Comparison of ENCODE assay signal across 8 cellular contexts in the genomic region with DNA sequence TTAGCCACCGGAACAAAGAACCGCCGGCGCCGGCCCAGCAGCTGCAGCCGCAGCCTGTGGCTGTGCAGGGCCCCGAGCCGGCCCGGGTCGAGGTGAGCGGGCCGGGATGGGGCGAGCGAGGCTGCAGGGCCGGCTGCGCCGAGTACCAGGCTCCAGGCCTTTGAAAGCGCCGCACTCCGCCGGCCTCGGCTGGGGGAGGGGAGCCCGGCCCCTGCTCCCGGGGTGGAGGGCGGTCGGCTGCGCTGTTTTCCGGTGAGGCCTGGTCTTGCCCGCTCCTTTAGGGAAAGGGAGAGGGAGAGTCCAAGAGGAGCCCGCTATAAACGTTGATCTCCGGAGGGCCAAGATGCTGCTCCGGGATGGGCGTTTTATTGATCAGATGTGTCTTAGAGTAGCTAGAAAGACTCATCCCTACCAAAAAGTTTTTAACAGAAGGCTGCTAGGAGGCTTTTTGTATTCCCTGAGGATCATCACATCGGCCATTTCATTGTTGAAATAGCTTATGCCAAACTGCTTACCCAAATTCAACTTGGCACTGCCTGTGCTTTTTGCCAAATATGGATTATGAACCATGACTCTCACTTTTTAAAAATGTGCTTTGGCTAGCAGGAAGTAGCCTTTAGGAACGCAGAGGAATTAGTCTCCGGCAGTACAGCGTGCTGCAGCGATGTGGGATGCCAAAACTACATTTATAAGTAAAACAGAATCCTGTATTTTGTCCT. TPM values are rescaled to one million over a fixed set of nuclear protein-coding genes. Genes with fewer than 3 reads are reported as not detected.
A peak's percentile ranks its signal among the peaks of the same experiment; 100 is the strongest.
DNase-seq lines count a peak whose midpoint lies in the region; ATAC-seq and TF ChIP-seq lines count a peak whose summit lies in the region.

No MANE protein-coding gene starts in this region.

- H3K4me1 Mint-ChIP-seq in CD8-positive, alpha-beta T cell (ENCODE audit: low read depth): peaks cover 46% of the 10 kb centered on the region
- H3K4me1 Mint-ChIP-seq in T-cell: peaks cover 46 to 52% (median 50%) of the 10 kb centered on the region in 3 donors

- H3K27me3 ChIP-seq in CD8-positive, alpha-beta T cell (ENCODE audit: insufficient read depth, low read length): no peaks in the 10 kb centered on the region
- H3K27me3 ChIP-seq in body of pancreas (no peaks in the 10 kb centered on the region), iPS-18a (ENCODE audit: control insufficient read depth, insufficient read depth, low read length) (no peaks in the 10 kb centered on the region), skeletal muscle satellite cell (ENCODE audit: control insufficient read depth, insufficient read depth, low read length) (no peaks in the 10 kb centered on the region)

- POLR2A ChIA-PET in CD8-positive, alpha-beta T cell (lab: Charles Lee): interaction anchor here (0.7 kb wide), 1 partner anchor 13 kb away, joined by 3 read pairs; no protein-coding TSS in a partner anchor
- POLR2A ChIA-PET in T-cell (lab: Charles Lee): interaction anchor here (0.6 to 0.9 kb wide), 2 partner anchors 9 to 169 kb away, joined by 3 read pairs; no protein-coding TSS in a partner anchor

- peaks cover 36% of the 10 kb centered on the region for H3K4me1 ChIP-seq in CD8-positive, alpha-beta T cell (ENCODE audit: insufficient read depth, low read length)
- H3K4me1 ChIP-seq in body of pancreas: peaks cover 34% of the 10 kb centered on the region
- peaks cover 20% of the 10 kb centered on the region for H3K4me1 ChIP-seq in iPS-18a (ENCODE audit: control insufficient read depth, low read depth, low read length)
- peaks cover 26% of the 10 kb centered on the region for H3K4me1 ChIP-seq in skeletal muscle satellite cell (ENCODE audit: control insufficient read depth, insufficient read depth, low read length)

- H3K9me3 Mint-ChIP-seq in CD8-positive, alpha-beta T cell: no peaks in the 10 kb centered on the region
- no peaks in the 10 kb centered on the region for H3K9me3 Mint-ChIP-seq in T-cell

- CTCF ChIA-PET in CD8-positive, alpha-beta T cell (lab: Charles Lee): interaction anchor here (1.1 kb wide), 1 partner anchor 51 kb away, joined by 5 read pairs; the partner anchor contains the start of gene SRD5A3
- CTCF ChIA-PET in T-cell (lab: Charles Lee): interaction anchor here (0.7 to 2.2 kb wide), 7 partner anchors 10 to 1511 kb away, joined by 3 to 26 read pairs (median 3); partner anchors contain the start of genes PAICS (in 1 of the 2), PPAT (in 1 of the 2), REST (in 1 of the 2) and SRD5A3 (in 1 of the 2)

- 0 to 1% methylated on average over 18 to 39 of the region's 39 CpGs for WGBS in body of pancreas, 2 donors

- peak overlapping the region; percentile 74 for H3K4me3 ChIP-seq in CD8-positive, alpha-beta T cell (ENCODE audit: low read depth, low read length)
- H3K4me3 ChIP-seq in body of pancreas: peak overlapping the region; percentile 98 to 99
- H3K4me3 ChIP-seq in iPS-18a (ENCODE audit: low read length): peak overlapping the region; percentile 99
- peak overlapping the region; percentile 88 for H3K4me3 ChIP-seq in skeletal muscle satellite cell (ENCODE audit: low read length)

- TF ChIP-seq CTCF in CD8-positive, alpha-beta T cell (IDR thresholded peaks at IDR 0.05): no peak
- no peak for TF ChIP-seq CTCF in body of pancreas (IDR thresholded peaks at IDR 0.05)

- H3K9ac ChIP-seq in iPS-18a (ENCODE audit: low read length): peak overlapping the region; percentile 88
- peak overlapping the region; percentile 100 for H3K9ac ChIP-seq in skeletal muscle satellite cell (ENCODE audit: low read depth, low read length)

- no peaks in the 10 kb centered on the region for H3K9me3 ChIP-seq in CD8-positive, alpha-beta T cell (ENCODE audit: low read length)
- H3K9me3 ChIP-seq in body of pancreas: no peaks in the 10 kb centered on the region
- H3K9me3 ChIP-seq in iPS-18a (ENCODE audit: control insufficient read depth, low read depth, low read length): no peaks in the 10 kb centered on the region
- no peaks in the 10 kb centered on the region for H3K9me3 ChIP-seq in skeletal muscle satellite cell (replicated peaks; ENCODE audit: low read length)

- ATAC-seq in CD8-positive, alpha-beta T cell: peak; percentile 2
- peak; percentile 25 for ATAC-seq in GM19372 (IDR thresholded peaks at IDR 0.05; ENCODE audit: low read depth, unreplicated experiment)
- ATAC-seq in HG03442 (IDR thresholded peaks at IDR 0.05; ENCODE audit: unreplicated experiment): peak; percentile 22
- peak; percentile 4 to 21 (median 16) for ATAC-seq in T-cell (replicated peaks in 1 of 4)
- peak; percentile 43 for ATAC-seq in body of pancreas

- H3K27me3 Mint-ChIP-seq in CD8-positive, alpha-beta T cell (ENCODE audit: low read depth): no peaks in the 10 kb centered on the region
- H3K27me3 Mint-ChIP-seq in T-cell: no peaks in the 10 kb centered on the region

- peak overlapping the region; percentile 79 for H3K27ac Mint-ChIP-seq in CD8-positive, alpha-beta T cell
- H3K27ac Mint-ChIP-seq in T-cell: peak overlapping the region; percentile 72 to 74

- peak overlapping the region; percentile 83 for H3K27ac ChIP-seq in CD8-positive, alpha-beta T cell (ENCODE audit: low read depth, low read length)
- H3K27ac ChIP-seq in body of pancreas (peak overlapping the region; percentile 95 to 100 (median 97)), iPS-18a (ENCODE audit: low read length) (peak overlapping the region; percentile 42)

- peaks cover 20% of the 10 kb centered on the region for H3K36me3 Mint-ChIP-seq in CD8-positive, alpha-beta T cell
- peaks cover 19% of the 10 kb centered on the region for H3K36me3 Mint-ChIP-seq in T-cell

- TF ChIP-seq POLR2A in body of pancreas (IDR thresholded peaks at IDR 0.05): peak in 2 of 3 donors; percentile 28 to 43

- H3K4me2 ChIP-seq in skeletal muscle satellite cell (ENCODE audit: low read length): peak overlapping the region; percentile 99

- H3K4me3 Mint-ChIP-seq in CD8-positive, alpha-beta T cell: peak overlapping the region; percentile 97
- peak overlapping the region; percentile 84 to 96 (median 85) for H3K4me3 Mint-ChIP-seq in T-cell

- peak in 6 of 7 experiments; percentile 5 to 58 (median 18) for DNase-seq in CD8-positive, alpha-beta T cell
- peak in 9 of 34 experiments; percentile 1 to 24 (median 13) for DNase-seq in T-cell
- peak; percentile 47 to 61 (median 52) for DNase-seq in body of pancreas
- DNase-seq in Ammon's horn (ENCODE audit: low spot score): no peak

- intact Hi-C loops in CD8-positive, alpha-beta T cell (cut with DNase I, micrococcal nuclease): loop anchor here (2.0 to 10.0 kb wide), 10 partner anchors 41 to 1584 kb away; partner anchors contain the start of genes CEP135 (in 1 of the 2), CHIC2 (in 1 of the 2), CLOCK (in 1 of the 2) and EXOC1 (in 1 of the 2)
- intact Hi-C loops in body of pancreas (cut with DNase I): loop anchor here (10.0 kb wide), 1 partner anchor 52 kb away; the partner anchor contains the start of gene SRD5A3

- no peaks in the 10 kb centered on the region for H3K36me3 ChIP-seq in CD8-positive, alpha-beta T cell (ENCODE audit: insufficient read depth, low read length)
- H3K36me3 ChIP-seq in body of pancreas (replicated peaks in 1 of 2; ENCODE audit: insufficient read depth in 1 of 2, low read depth in 2 of 2) (no peaks in the 10 kb centered on the region), iPS-18a (ENCODE audit: control insufficient read depth, low read depth, low read length) (peaks cover 8% of the 10 kb centered on the region), skeletal muscle satellite cell (ENCODE audit: insufficient read depth, low read length) (peaks cover 30% of the 10 kb centered on the region)

RNA-seq across cellular contexts. Expression of gene TMEM165, which starts 0.7 kb away (rescaled TPM):
- total RNA-seq in CD8-positive, alpha-beta T cell: 10 to 100 TPM; 31.0 to 31.5 TPM
- 10 to 100 TPM; 48.5 to 65.0 (median 56.8) TPM for total RNA-seq in T-cell
- 100 to 1,000 TPM in 1 of 2 donors, 10 to 100 TPM in 1; 90.5 to 308 TPM for total RNA-seq in body of pancreas
- 106 and 140 TPM in 2 replicates for total RNA-seq in skeletal muscle satellite cell (2012; rRNA removed)

RNA-seq across cellular contexts. Expression of gene SRD5A3, which starts 50.4 kb away (rescaled TPM):
- 1 to 10 TPM; 1.1 TPM for total RNA-seq in CD8-positive, alpha-beta T cell
- total RNA-seq in T-cell (1 to 10 TPM; 3.6 to 6.8 (median 4.1) TPM), body of pancreas (10 to 100 TPM in 1 of 2 donors, 1 to 10 TPM in 1; 6.7 to 11.5 TPM)
- total RNA-seq in skeletal muscle satellite cell (2012; rRNA removed): 18.0 and 37.8 TPM in 2 replicates

Comparison
In these comparisons a context has a peak if more than half of its experiments do, and no peak if none do; other contexts are left out.
1. H3K27ac ChIP-seq: peak in every context shown above with its lines; median percentile 97 in body of pancreas; 83 in CD8-positive, alpha-beta T cell; 42 in iPS-18a.